9 cellular contexts compared by ENCODE assay signal in genomic region chr6:134435814-134436280, GRCh38.
DNase-seq lines count a peak whose midpoint lies in the region; ATAC-seq lines count a peak whose summit lies in the region.
"Had no signal": no experiment of that assay in that cellular context is flagged by ENCODE, and none has a peak within 500 bp of the region (broad histone marks: within the 10 kb centered on the region; RNA-seq: fewer than 3 reads in every experiment).

No MANE protein-coding gene starts in this region.

- no peak for ATAC-seq in naive thymus-derived CD4-positive, alpha-beta T cell
- ATAC-seq in HG03354 (IDR thresholded peaks at IDR 0.05; ENCODE audit: poor library complexity, severe bottlenecking, unreplicated experiment), result no peak

- no peaks in the 10 kb centered on the region for H3K79me2 ChIP-seq in GM23248 (ENCODE audit: insufficient read depth)

- H3K4me3 ChIP-seq in CD4-positive, alpha-beta memory T cell (ENCODE audit: low read length in 2 of 2), result peak overlapping the region; percentile 5 to 37
- H3K4me3 ChIP-seq in GM23248, result peak overlapping the region; percentile 58
- peak overlapping the region; percentile 14 for H3K4me3 ChIP-seq in naive thymus-derived CD4-positive, alpha-beta T cell (ENCODE audit: low read length)

- H3K36me3 ChIP-seq in CD4-positive, alpha-beta memory T cell (ENCODE audit: insufficient read depth, low read length), result no peaks in the 10 kb centered on the region
- H3K36me3 ChIP-seq in GM23248 (ENCODE audit: low read depth), result no peaks in the 10 kb centered on the region
- H3K36me3 ChIP-seq in naive thymus-derived CD4-positive, alpha-beta T cell (ENCODE audit: control insufficient read depth in 2 of 3, insufficient read depth in 3 of 3, low read length in 3 of 3), result no peaks in the 10 kb centered on the region

- peaks cover 23% of the 10 kb centered on the region for H3K4me1 ChIP-seq in CD4-positive, alpha-beta memory T cell (ENCODE audit: insufficient read depth, low read length)
- H3K4me1 ChIP-seq in GM23248 (ENCODE audit: insufficient read depth), result peaks cover 36% of the 10 kb centered on the region
- no peaks in the 10 kb centered on the region for H3K4me1 ChIP-seq in naive thymus-derived CD4-positive, alpha-beta T cell (ENCODE audit: control insufficient read depth in 2 of 2, insufficient read depth in 2 of 2, low read length in 2 of 2)

- no peaks in the 10 kb centered on the region for H3K9me2 ChIP-seq in GM23248 (ENCODE audit: insufficient read depth)

- H4K20me1 ChIP-seq in GM23248 (ENCODE audit: insufficient read depth), result no peaks in the 10 kb centered on the region

- WGBS in GM23248 (ENCODE audit: low coverage in 1 of 2, low lambda C conversion rate in 2 of 2, missing lambda C conversion rate in 2 of 2), 2 experiments, result 3 to 9% methylated on average over 3 of the region's 3 CpGs

- H2AFZ ChIP-seq in GM23248, result peak overlapping the region; percentile 36; the same call in 1 of the 2 replicates

- H3K27me3 Mint-ChIP-seq in CD4-positive, alpha-beta memory T cell, result no peaks in the 10 kb centered on the region
- no peaks in the 10 kb centered on the region for H3K27me3 Mint-ChIP-seq in activated naive CD8-positive, alpha-beta T cell treated with anti-CD3 and anti-CD28 coated beads for 36 hours
- no peaks in the 10 kb centered on the region for H3K27me3 Mint-ChIP-seq in naive thymus-derived CD4-positive, alpha-beta T cell

- no peaks in the 10 kb centered on the region for H3K9me3 ChIP-seq in CD4-positive, alpha-beta memory T cell (ENCODE audit: control insufficient read depth in 1 of 2, low read length in 2 of 2)
- no peaks in the 10 kb centered on the region for H3K9me3 ChIP-seq in GM23248 (ENCODE audit: low read depth)
- no peaks in the 10 kb centered on the region for H3K9me3 ChIP-seq in naive thymus-derived CD4-positive, alpha-beta T cell (ENCODE audit: control insufficient read depth in 2 of 3, low read length in 3 of 3)

- no peak overlapping the region for H3K27ac ChIP-seq in CD4-positive, alpha-beta memory T cell (ENCODE audit: low read depth, low read length)
- peak overlapping the region; percentile 95 for H3K27ac ChIP-seq in GM23248
- no peak overlapping the region for H3K27ac ChIP-seq in naive thymus-derived CD4-positive, alpha-beta T cell (ENCODE audit: low read depth, low read length)

- CTCF ChIA-PET in CD4-positive, alpha-beta memory T cell (lab: Charles Lee; ENCODE audit: partially characterized antibody), result interaction anchor here (1.7 kb wide), 1 partner anchor 205 kb away, joined by 5 read pairs; no protein-coding TSS in a partner anchor
- CTCF ChIA-PET in naive thymus-derived CD4-positive, alpha-beta T cell (lab: Charles Lee), result no interaction called here

- peak overlapping the region; percentile 13 to 88 (median 31) for H3K27ac Mint-ChIP-seq in CD4-positive, alpha-beta memory T cell
- H3K27ac Mint-ChIP-seq in activated naive CD8-positive, alpha-beta T cell treated with anti-CD3 and anti-CD28 coated beads for 36 hours, result peak overlapping the region; percentile 92
- peak overlapping the region in 4 of 9 donors; percentile 6 to 94 (median 60) for H3K27ac Mint-ChIP-seq in naive thymus-derived CD4-positive, alpha-beta T cell

- POLR2A ChIA-PET in CD4-positive, alpha-beta memory T cell (lab: Charles Lee; ENCODE audit: partially characterized antibody), result interaction anchor here (0.8 kb wide), 1 partner anchor 188 kb away, joined by 4 read pairs; no protein-coding TSS in a partner anchor
- POLR2A ChIA-PET in naive thymus-derived CD4-positive, alpha-beta T cell (lab: Charles Lee), result no interaction called here

- peak overlapping the region; percentile 76 to 91 (median 83) for H3K4me3 Mint-ChIP-seq in CD4-positive, alpha-beta memory T cell
- no peak overlapping the region for H3K4me3 Mint-ChIP-seq in activated naive CD8-positive, alpha-beta T cell treated with anti-CD3 and anti-CD28 coated beads for 36 hours
- peak overlapping the region in 1 of 10 donors; percentile 81 for H3K4me3 Mint-ChIP-seq in naive thymus-derived CD4-positive, alpha-beta T cell

- DNase-seq in CD4-positive, alpha-beta memory T cell, result no peak
- no peak for DNase-seq in GM23248
- no peak for DNase-seq in activated naive CD8-positive, alpha-beta T cell treated with anti-CD3 and anti-CD28 coated beads for 36 hours
- no peak for DNase-seq in naive thymus-derived CD4-positive, alpha-beta T cell
- DNase-seq in DMS114 treated with DMSO at 0.1 percent for 48 hours (lab: John Stamatoyannopoulos, UW; ENCODE audit: unreplicated experiment), result no peak
- no peak for DNase-seq in occipital lobe (lab: John Stamatoyannopoulos, UW)
- DNase-seq in KG1 (lab: John Stamatoyannopoulos, UW), result no peak
- DNase-seq: NCI-H526 had no signal

- H3K9me3 Mint-ChIP-seq in CD4-positive, alpha-beta memory T cell, result no peaks in the 10 kb centered on the region
- H3K9me3 Mint-ChIP-seq in activated naive CD8-positive, alpha-beta T cell treated with anti-CD3 and anti-CD28 coated beads for 36 hours, result no peaks in the 10 kb centered on the region
- H3K9me3 Mint-ChIP-seq in naive thymus-derived CD4-positive, alpha-beta T cell, result peaks cover 0 to 2% (median 0%) of the 10 kb centered on the region in 11 donors

- H3K4me2 ChIP-seq in GM23248 (ENCODE audit: unreplicated experiment), result peak overlapping the region; percentile 78

- in situ Hi-C loops in GM23248 (cut with MboI), result loop anchor here (25.0 kb wide), 1 partner anchor 376 kb away; no protein-coding TSS in a partner anchor

- H3K27me3 ChIP-seq in CD4-positive, alpha-beta memory T cell (ENCODE audit: insufficient read depth, low read length), result no peaks in the 10 kb centered on the region
- no peaks in the 10 kb centered on the region for H3K27me3 ChIP-seq in GM23248 (replicated peaks; ENCODE audit: insufficient read depth)
- H3K27me3 ChIP-seq in naive thymus-derived CD4-positive, alpha-beta T cell (ENCODE audit: control insufficient read depth in 2 of 2, insufficient read depth in 2 of 2, low read length in 2 of 2), result no peaks in the 10 kb centered on the region

- peaks cover 18 to 20% (median 19%) of the 10 kb centered on the region in 4 donors for H3K4me1 Mint-ChIP-seq in CD4-positive, alpha-beta memory T cell
- H3K4me1 Mint-ChIP-seq in activated naive CD8-positive, alpha-beta T cell treated with anti-CD3 and anti-CD28 coated beads for 36 hours, result peaks cover 28% of the 10 kb centered on the region
- peaks cover 7 to 49% (median 21%) of the 10 kb centered on the region in 7 donors for H3K4me1 Mint-ChIP-seq in naive thymus-derived CD4-positive, alpha-beta T cell

- no peaks in the 10 kb centered on the region for H3K36me3 Mint-ChIP-seq in CD4-positive, alpha-beta memory T cell
- H3K36me3 Mint-ChIP-seq in activated naive CD8-positive, alpha-beta T cell treated with anti-CD3 and anti-CD28 coated beads for 36 hours, result no peaks in the 10 kb centered on the region
- peaks cover 0 to 4% (median 0%) of the 10 kb centered on the region in 5 donors for H3K36me3 Mint-ChIP-seq in naive thymus-derived CD4-positive, alpha-beta T cell

- peak overlapping the region; percentile 80 for H3K9ac ChIP-seq in GM23248

- intact Hi-C loops in CD4-positive, alpha-beta memory T cell (cut with micrococcal nuclease), result loop anchor here (1.0 to 10.0 kb wide), 3 partner anchors 161 to 262 kb away; no protein-coding TSS in a partner anchor
- intact Hi-C loops in naive thymus-derived CD4-positive, alpha-beta T cell (cut with micrococcal nuclease), result loop anchor here (1.0 to 5.0 kb wide), 11 partner anchors 63 to 681 kb away; no protein-coding TSS in a partner anchor

- H3F3A ChIP-seq in GM23248 (ENCODE audit: insufficient read depth), result peaks cover 40% of the 10 kb centered on the region
